In the genomic region with DNA sequence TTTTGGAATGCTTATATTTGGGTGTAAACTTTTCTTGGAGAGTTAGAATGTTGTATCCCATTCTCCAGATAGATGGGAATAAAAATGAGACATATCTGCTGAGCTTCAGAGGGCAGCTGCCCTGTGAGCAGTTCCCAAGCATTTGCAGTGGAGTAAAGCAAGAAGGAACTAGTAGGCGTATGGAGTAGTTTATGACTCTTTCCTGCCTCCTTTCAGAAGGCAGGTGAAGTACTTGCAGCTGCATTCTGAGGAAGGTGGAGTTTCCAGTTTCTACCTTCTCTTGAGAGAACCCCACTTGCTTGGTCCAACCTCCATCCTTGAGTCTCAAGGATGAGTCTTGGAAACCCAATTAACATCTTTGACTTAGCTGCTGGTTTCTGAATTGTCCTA, we compare ENCODE assay signal across 33 cellular contexts.
"Had no signal": no experiment of that assay in that cellular context is flagged by ENCODE, and none has a peak within 500 bp of the region (broad histone marks: within the 10 kb centered on the region; RNA-seq: fewer than 3 reads in every experiment).

No MANE protein-coding gene starts in this region.

- H3K27me3 Mint-ChIP-seq: activated CD4-positive, alpha-beta memory T cell treated with anti-CD3 and anti-CD28 coated beads, Interleukin-2, amount 10 ng/mL, durations not matched to agents 7 days and 5 days; activated CD4-positive, alpha-beta T cell treated with anti-CD3 and anti-CD28 coated beads, Interleukin-2, amount 10 ng/mL, durations not matched to agents 7 days and 5 days; activated CD8-positive, alpha-beta memory T cell treated with anti-CD3 and anti-CD28 coated beads, Interleukin-2, amount 10 ng/mL, durations not matched to agents 7 days and 5 days; activated naive CD4-positive, alpha-beta T cell treated with anti-CD3 and anti-CD28 coated beads, Interleukin-2, amount 10 ng/mL, durations not matched to agents 7 days and 5 days; activated naive CD4-positive, alpha-beta T cell treated with anti-CD3 and anti-CD28 coated beads, Interleukin-2, amount 50 U/mL, for 24 hours; activated naive CD8-positive, alpha-beta T cell treated with anti-CD3 and anti-CD28 coated beads, Interleukin-2, amount 10 ng/mL, durations not matched to agents 7 days and 5 days; activated naive CD8-positive, alpha-beta T cell treated with anti-CD3 and anti-CD28 coated beads, Interleukin-2, amount 50 U/mL, for 24 hours; activated T-cell treated with anti-CD3 and anti-CD28 coated beads, Interleukin-2, amount 50 U/mL, for 24 hours had no signal

- H3K4me1 Mint-ChIP-seq: activated B cell treated with CpG ODN at 0.5 μM for 24 hours; activated CD4-positive, alpha-beta memory T cell treated with anti-CD3 and anti-CD28 coated beads, Interleukin-2, amount 10 ng/mL, durations not matched to agents 7 days and 5 days; activated CD4-positive, alpha-beta T cell treated with anti-CD3 and anti-CD28 coated beads, Interleukin-2, amount 10 ng/mL, durations not matched to agents 7 days and 5 days; activated CD8-positive, alpha-beta memory T cell treated with anti-CD3 and anti-CD28 coated beads, Interleukin-2, amount 10 ng/mL, durations not matched to agents 7 days and 5 days; activated naive CD4-positive, alpha-beta T cell treated with anti-CD3 and anti-CD28 coated beads, Interleukin-2, amount 10 ng/mL, durations not matched to agents 7 days and 5 days; activated naive CD4-positive, alpha-beta T cell treated with anti-CD3 and anti-CD28 coated beads, Interleukin-2, amount 50 U/mL, for 24 hours; activated naive CD8-positive, alpha-beta T cell treated with anti-CD3 and anti-CD28 coated beads, Interleukin-2, amount 10 ng/mL, durations not matched to agents 7 days and 5 days; activated naive CD8-positive, alpha-beta T cell treated with anti-CD3 and anti-CD28 coated beads, Interleukin-2, amount 50 U/mL, for 24 hours had no signal

- H3K9me3 ChIP-seq: ascending aorta had no signal

- H3K4me3 Mint-ChIP-seq: activated B cell treated with CpG ODN at 0.5 μM for 24 hours; activated CD4-positive, alpha-beta memory T cell treated with anti-CD3 and anti-CD28 coated beads, Interleukin-2, amount 10 ng/mL, durations not matched to agents 7 days and 5 days; activated CD4-positive, alpha-beta T cell treated with anti-CD3 and anti-CD28 coated beads, Interleukin-2, amount 10 ng/mL, durations not matched to agents 7 days and 5 days; activated CD8-positive, alpha-beta memory T cell treated with anti-CD3 and anti-CD28 coated beads, Interleukin-2, amount 10 ng/mL, durations not matched to agents 7 days and 5 days; activated CD8-positive, alpha-beta T cell treated with anti-CD3 and anti-CD28 coated beads, Interleukin-2, amount 10 ng/mL, durations not matched to agents 7 days and 5 days; activated naive CD4-positive, alpha-beta T cell treated with anti-CD3 and anti-CD28 coated beads, Interleukin-2, amount 10 ng/mL, durations not matched to agents 7 days and 5 days; activated naive CD4-positive, alpha-beta T cell treated with anti-CD3 and anti-CD28 coated beads, Interleukin-2, amount 50 U/mL, for 24 hours; activated naive CD8-positive, alpha-beta T cell; activated naive CD8-positive, alpha-beta T cell treated with anti-CD3 and anti-CD28 coated beads, Interleukin-2, amount 10 ng/mL, durations not matched to agents 7 days and 5 days; activated naive CD8-positive, alpha-beta T cell treated with anti-CD3 and anti-CD28 coated beads, Interleukin-2, amount 50 U/mL, for 24 hours; activated T-cell treated with anti-CD3 and anti-CD28 coated beads, Interleukin-2, amount 50 U/mL, for 24 hours; brain; T-helper 1 cell treated with Interleukin-12 subunit alpha and Interleukin-12 subunit beta and Interleukin-4 antibody, amounts not matched to agents 30 μg/mL and 1 μg/mL, for 36 hours; T-helper 2 cell treated with Interferon-gamma antibody and Interleukin-4, amounts not matched to agents 5 μg/mL and 100 μg/mL, for 36 hours had no signal

- FAIRE-seq: TTC549 had no signal

- H3K4me1 ChIP-seq: ascending aorta had no signal

- H3K36me3 ChIP-seq: ascending aorta had no signal

- H3K4me3 ChIP-seq: ascending aorta had no signal

- H3K9me3 Mint-ChIP-seq: activated B cell treated with CpG ODN at 0.5 μM for 24 hours; activated CD4-positive, alpha-beta memory T cell treated with anti-CD3 and anti-CD28 coated beads, Interleukin-2, amount 10 ng/mL, durations not matched to agents 7 days and 5 days; activated CD4-positive, alpha-beta T cell treated with anti-CD3 and anti-CD28 coated beads, Interleukin-2, amount 10 ng/mL, durations not matched to agents 7 days and 5 days; activated naive CD4-positive, alpha-beta T cell treated with anti-CD3 and anti-CD28 coated beads, Interleukin-2, amount 10 ng/mL, durations not matched to agents 7 days and 5 days; activated naive CD4-positive, alpha-beta T cell treated with anti-CD3 and anti-CD28 coated beads, Interleukin-2, amount 50 U/mL, for 24 hours; activated naive CD8-positive, alpha-beta T cell treated with anti-CD3 and anti-CD28 coated beads, Interleukin-2, amount 10 ng/mL, durations not matched to agents 7 days and 5 days; activated naive CD8-positive, alpha-beta T cell treated with anti-CD3 and anti-CD28 coated beads, Interleukin-2, amount 50 U/mL, for 24 hours; activated T-cell treated with anti-CD3 and anti-CD28 coated beads, Interleukin-2, amount 50 U/mL, for 24 hours; activated T-helper 2 cell treated with anti-CD3 and anti-CD28 coated beads, Interferon-gamma antibody, Interleukin-2, Interleukin-4, amounts not matched to agents 10 μg/mL and 5 μg/mL and 100 μg/mL, durations not matched to agents 14 hours and 24 hours and 36 hours; brain; T-helper 1 cell treated with Interleukin-12 subunit alpha and Interleukin-12 subunit beta and Interleukin-4 antibody, amounts not matched to agents 30 μg/mL and 1 μg/mL, for 36 hours; T-helper 2 cell treated with Interferon-gamma antibody and Interleukin-4, amounts not matched to agents 5 μg/mL and 100 μg/mL, for 36 hours had no signal

- DNase-seq: activated B cell treated with CpG ODN at 0.5 μM for 24 hours; activated CD4-positive, alpha-beta memory T cell treated with anti-CD3 and anti-CD28 coated beads, Interleukin-2, amount 10 ng/mL, durations not matched to agents 7 days and 5 days; activated CD4-positive, alpha-beta T cell treated with anti-CD3 and anti-CD28 coated beads for 48 hours; activated CD4-positive, alpha-beta T cell treated with anti-CD3 and anti-CD28 coated beads, Interleukin-2, amount 10 ng/mL, durations not matched to agents 7 days and 5 days; activated CD4-positive, alpha-beta T cell treated with anti-CD3 and anti-CD28 coated beads, Interleukin-2, amount 50 U/mL, for 48 hours; activated CD4-positive, CD25-positive, alpha-beta regulatory T cell treated with anti-CD3 and anti-CD28 coated beads, Interleukin-2, amount 50 U/mL, for 72 hours; activated CD8-positive, alpha-beta memory T cell treated with anti-CD3 and anti-CD28 coated beads for 24 hours; activated CD8-positive, alpha-beta memory T cell treated with anti-CD3 and anti-CD28 coated beads, Interleukin-2, amount 10 ng/mL, durations not matched to agents 7 days and 5 days; activated CD8-positive, alpha-beta memory T cell treated with anti-CD3 and anti-CD28 coated beads, Interleukin-2, amount 50 U/mL, for 48 hours; activated CD8-positive, alpha-beta T cell treated with anti-CD3 and anti-CD28 coated beads, Interleukin-2, amount 10 ng/mL, durations not matched to agents 7 days and 5 days; activated effector memory CD4-positive, alpha-beta T cell treated with Interleukin-2 at 50 U/mL for 16 hours; activated gamma-delta T cell; activated naive CD4-positive, alpha-beta T cell treated with anti-CD3 and anti-CD28 coated beads, Interleukin-2, amount 10 ng/mL, durations not matched to agents 7 days and 5 days; activated naive CD4-positive, alpha-beta T cell treated with Interleukin-2 at 50 U/mL for 16 hours; activated naive CD8-positive, alpha-beta T cell treated with anti-CD3 and anti-CD28 coated beads, Interleukin-2, amount 10 ng/mL, durations not matched to agents 7 days and 5 days; activated naive CD8-positive, alpha-beta T cell treated with anti-CD3 and anti-CD28 coated beads, Interleukin-2, amount 50 U/mL, for 24 hours; activated T-cell treated with anti-CD3 and anti-CD28 coated beads, Interleukin-2, amount 50 U/mL, for 24 hours; activated T-cell treated with anti-CD3 and anti-CD28 coated beads, Interleukin-2, amount 50 U/mL, for 48 hours; amygdala; anterior cingulate cortex; central memory CD4-positive, alpha-beta T cell; T-helper 1 cell; T-helper 2 cell; T-helper 9 cell had no signal

- H3K36me3 Mint-ChIP-seq: activated CD8-positive, alpha-beta memory T cell treated with anti-CD3 and anti-CD28 coated beads, Interleukin-2, amount 10 ng/mL, durations not matched to agents 7 days and 5 days; activated naive CD4-positive, alpha-beta T cell treated with anti-CD3 and anti-CD28 coated beads, Interleukin-2, amount 10 ng/mL, durations not matched to agents 7 days and 5 days; activated naive CD4-positive, alpha-beta T cell treated with anti-CD3 and anti-CD28 coated beads, Interleukin-2, amount 50 U/mL, for 24 hours; activated naive CD8-positive, alpha-beta T cell; activated naive CD8-positive, alpha-beta T cell treated with anti-CD3 and anti-CD28 coated beads, Interleukin-2, amount 10 ng/mL, durations not matched to agents 7 days and 5 days; brain had no signal

- H3K27me3 ChIP-seq: ascending aorta had no signal

- H3K27ac Mint-ChIP-seq: activated B cell treated with CpG ODN at 0.5 μM for 24 hours; activated CD4-positive, alpha-beta memory T cell treated with anti-CD3 and anti-CD28 coated beads, Interleukin-2, amount 10 ng/mL, durations not matched to agents 7 days and 5 days; activated CD4-positive, alpha-beta T cell treated with anti-CD3 and anti-CD28 coated beads, Interleukin-2, amount 10 ng/mL, durations not matched to agents 7 days and 5 days; activated CD8-positive, alpha-beta memory T cell treated with anti-CD3 and anti-CD28 coated beads, Interleukin-2, amount 10 ng/mL, durations not matched to agents 7 days and 5 days; activated CD8-positive, alpha-beta T cell treated with anti-CD3 and anti-CD28 coated beads, Interleukin-2, amount 10 ng/mL, durations not matched to agents 7 days and 5 days; activated naive CD4-positive, alpha-beta T cell treated with anti-CD3 and anti-CD28 coated beads, Interleukin-2, amount 10 ng/mL, durations not matched to agents 7 days and 5 days; activated naive CD4-positive, alpha-beta T cell treated with anti-CD3 and anti-CD28 coated beads, Interleukin-2, amount 50 U/mL, for 24 hours; activated naive CD8-positive, alpha-beta T cell; activated naive CD8-positive, alpha-beta T cell treated with anti-CD3 and anti-CD28 coated beads, Interleukin-2, amount 10 ng/mL, durations not matched to agents 7 days and 5 days; activated naive CD8-positive, alpha-beta T cell treated with anti-CD3 and anti-CD28 coated beads, Interleukin-2, amount 50 U/mL, for 24 hours; activated T-cell treated with anti-CD3 and anti-CD28 coated beads, Interleukin-2, amount 50 U/mL, for 24 hours; activated T-helper 2 cell treated with anti-CD3 and anti-CD28 coated beads, Interferon-gamma antibody, Interleukin-2, Interleukin-4, amounts not matched to agents 10 μg/mL and 5 μg/mL and 100 μg/mL, durations not matched to agents 14 hours and 24 hours and 36 hours; T-helper 1 cell treated with Interleukin-12 subunit alpha and Interleukin-12 subunit beta and Interleukin-4 antibody, amounts not matched to agents 30 μg/mL and 1 μg/mL, for 36 hours; T-helper 2 cell treated with Interferon-gamma antibody and Interleukin-4, amounts not matched to agents 5 μg/mL and 100 μg/mL, for 36 hours had no signal

- H3K27ac ChIP-seq: ascending aorta, VCaP had no signal

- ATAC-seq: activated CD8-positive, alpha-beta memory T cell treated with anti-CD3 and anti-CD28 coated beads, Interleukin-2, amount 10 ng/mL, durations not matched to agents 7 days and 5 days; activated CD8-positive, alpha-beta T cell treated with anti-CD3 and anti-CD28 coated beads, Interleukin-2, amount 10 ng/mL, durations not matched to agents 7 days and 5 days; activated naive CD8-positive, alpha-beta T cell treated with anti-CD3 and anti-CD28 coated beads, Interleukin-2, amount 50 U/mL, for 24 hours had no signal
